18 cellular contexts compared by ENCODE assay signal in the genomic region with DNA sequence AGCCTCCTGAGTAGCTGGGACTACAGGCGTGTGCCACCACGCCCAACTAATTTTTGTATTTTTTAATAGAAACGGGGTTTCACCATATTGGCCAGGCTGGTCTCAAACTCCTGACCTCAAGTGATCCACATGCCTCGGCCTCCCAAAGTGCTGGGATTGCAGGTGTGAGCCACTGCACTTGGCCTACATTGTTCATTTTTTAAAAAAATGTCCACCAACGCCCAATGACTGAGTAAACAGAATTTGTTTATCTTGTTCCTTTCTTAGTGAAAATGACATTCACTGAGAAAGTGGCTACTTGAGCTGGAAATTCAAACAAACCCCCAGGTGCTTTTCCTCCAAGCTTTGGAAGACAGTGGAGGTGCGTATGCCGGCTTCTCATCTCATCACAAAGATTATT. TPM values are rescaled to one million over a fixed set of nuclear protein-coding genes. Genes with fewer than 3 reads are reported as not detected.
"Had no signal": no experiment of that assay in that cellular context is flagged by ENCODE, and none has a peak within 500 bp of the region (broad histone marks: within the 10 kb centered on the region; RNA-seq: fewer than 3 reads in every experiment).

No MANE protein-coding gene starts in this region.

RNA-seq across cellular contexts. Expression of a gene that starts 13.2 kb away (rescaled TPM):
- total RNA-seq: activated CD4-positive, alpha-beta memory T cell treated with anti-CD3 and anti-CD28 coated beads for 36 hours; activated CD4-positive, alpha-beta T cell treated with anti-CD3 and anti-CD28 coated beads for 36 hours; activated CD4-positive, alpha-beta T cell treated with anti-CD3 and anti-CD28 coated beads, Interleukin-2, amount 10 ng/mL, durations not matched to agents 24 days and 14 days; activated CD8-positive, alpha-beta memory T cell treated with anti-CD3 and anti-CD28 coated beads for 36 hours; activated CD8-positive, alpha-beta memory T cell treated with anti-CD3 and anti-CD28 coated beads, Interleukin-2, amount 10 ng/mL, durations not matched to agents 7 days and 5 days; activated CD8-positive, alpha-beta T cell treated with anti-CD3 and anti-CD28 coated beads, Interleukin-2, amount 10 ng/mL, durations not matched to agents 7 days and 5 days; activated naive CD4-positive, alpha-beta T cell treated with anti-CD3 and anti-CD28 coated beads for 36 hours; activated naive CD8-positive, alpha-beta T cell treated with anti-CD3 and anti-CD28 coated beads for 36 hours; activated T-helper 1 cell treated with anti-CD3 and anti-CD28 coated beads, Interleukin-12 subunit alpha, Interleukin-12 subunit beta, Interleukin-2, Interleukin-4 antibody, amounts not matched to agents 30 ng/mL and 10 ng/mL and 1 ng/mL, durations not matched to agents 14 hours and 24 hours and 36 hours; activated T-helper 2 cell treated with anti-CD3 and anti-CD28 coated beads, Interferon-gamma antibody, Interleukin-2, Interleukin-4, amounts not matched to agents 10 μg/mL and 5 μg/mL and 100 μg/mL, durations not matched to agents 14 hours and 24 hours and 36 hours; aorta; body of pancreas; chondrocyte; dermis blood vessel endothelial cell; esophagus muscularis mucosa; foreskin keratinocyte; gastrocnemius medialis; heart left ventricle had no signal

RNA-seq across cellular contexts. Expression of a gene that starts 49.2 kb away (rescaled TPM):
- total RNA-seq: activated CD4-positive, alpha-beta memory T cell treated with anti-CD3 and anti-CD28 coated beads for 36 hours; activated CD4-positive, alpha-beta T cell treated with anti-CD3 and anti-CD28 coated beads for 36 hours; activated CD4-positive, alpha-beta T cell treated with anti-CD3 and anti-CD28 coated beads, Interleukin-2, amount 10 ng/mL, durations not matched to agents 24 days and 14 days; activated CD8-positive, alpha-beta memory T cell treated with anti-CD3 and anti-CD28 coated beads for 36 hours; activated CD8-positive, alpha-beta memory T cell treated with anti-CD3 and anti-CD28 coated beads, Interleukin-2, amount 10 ng/mL, durations not matched to agents 7 days and 5 days; activated CD8-positive, alpha-beta T cell treated with anti-CD3 and anti-CD28 coated beads, Interleukin-2, amount 10 ng/mL, durations not matched to agents 7 days and 5 days; activated naive CD4-positive, alpha-beta T cell treated with anti-CD3 and anti-CD28 coated beads for 36 hours; activated naive CD8-positive, alpha-beta T cell treated with anti-CD3 and anti-CD28 coated beads for 36 hours; activated T-helper 1 cell treated with anti-CD3 and anti-CD28 coated beads, Interleukin-12 subunit alpha, Interleukin-12 subunit beta, Interleukin-2, Interleukin-4 antibody, amounts not matched to agents 30 ng/mL and 10 ng/mL and 1 ng/mL, durations not matched to agents 14 hours and 24 hours and 36 hours; activated T-helper 2 cell treated with anti-CD3 and anti-CD28 coated beads, Interferon-gamma antibody, Interleukin-2, Interleukin-4, amounts not matched to agents 10 μg/mL and 5 μg/mL and 100 μg/mL, durations not matched to agents 14 hours and 24 hours and 36 hours; chondrocyte; dermis blood vessel endothelial cell; foreskin keratinocyte had no signal
